ENCODE assay signal across 30 cellular contexts in the genomic region with DNA sequence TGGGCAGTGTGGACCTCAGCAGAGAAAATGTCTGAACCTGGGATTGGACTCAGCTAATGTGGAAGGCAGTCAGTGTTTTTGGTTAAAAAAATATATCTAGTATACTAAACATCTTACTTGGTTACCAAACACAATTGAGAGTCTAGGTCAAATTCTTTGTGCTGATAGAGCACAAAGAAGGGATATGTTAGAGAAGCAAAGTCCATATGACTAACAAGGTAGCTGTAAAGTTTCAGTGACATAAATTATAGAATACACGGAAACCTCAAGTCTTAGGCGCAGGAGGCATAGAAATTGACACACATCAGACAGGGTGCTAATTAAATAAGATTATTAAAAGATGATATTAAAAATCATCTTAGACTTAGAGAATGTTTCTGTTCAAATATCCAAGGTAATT.
"Had no signal": no experiment of that assay in that cellular context is flagged by ENCODE, and none has a peak within 500 bp of the region (broad histone marks: within the 10 kb centered on the region; RNA-seq: fewer than 3 reads in every experiment).

No MANE protein-coding gene starts in this region.

- H3K4me1 ChIP-seq: neural progenitor cell, parathyroid adenoma, psoas muscle, right lobe of liver, sigmoid colon, spleen, stomach, thyroid gland, tibial nerve, upper lobe of left lung, uterus had no signal

- H3K4me3 ChIP-seq: neural progenitor cell, ovary, psoas muscle, right lobe of liver, sigmoid colon, smooth muscle cell, spleen, stomach, thoracic aorta, thyroid gland, tibial nerve, upper lobe of left lung, uterus had no signal

- H3K27ac ChIP-seq: neural progenitor cell, ovary, parathyroid adenoma, psoas muscle, right lobe of liver, sigmoid colon, spleen, stomach, thoracic aorta, thyroid gland, tibial nerve, upper lobe of left lung, uterus had no signal

- H3K4me1 Mint-ChIP-seq: naive thymus-derived CD4-positive, alpha-beta T cell; natural killer cell; neural progenitor cell; stimulated activated effector memory CD8-positive, alpha-beta T cell treated with anti-CD3 and anti-CD28 coated beads, Interleukin-12 subunit alpha, Interleukin-12 subunit beta, amount 100 ng/mL, for 72 hours; stimulated activated naive B cell treated with anti-CD40 and anti-IgM and Interleukin-4, amounts not matched to agents 10 μg/mL and 1 μg/mL and 100 μg/mL, for 72 hours had no signal

- H3K9me3 Mint-ChIP-seq: nephron; neural progenitor cell; stimulated activated effector memory CD8-positive, alpha-beta T cell treated with anti-CD3 and anti-CD28 coated beads, Interleukin-12 subunit alpha, Interleukin-12 subunit beta, amount 100 ng/mL, for 72 hours; stimulated activated naive CD8-positive, alpha-beta T cell treated with anti-CD3 and anti-CD28 coated beads, Interleukin-15, Interleukin-2, amounts not matched to agents 100 ng/mL and 50 ng/mL, for 24 hours had no signal

- H3K27me3 ChIP-seq: neural progenitor cell, ovary, right lobe of liver, sigmoid colon, spleen, stomach, thyroid gland, tibial nerve, upper lobe of left lung, uterus had no signal

- H3K27me3 Mint-ChIP-seq: naive thymus-derived CD4-positive, alpha-beta T cell; progenitor cell of endocrine pancreas; stimulated activated naive B cell treated with anti-CD40 and anti-IgM and Interleukin-4, amounts not matched to agents 10 μg/mL and 1 μg/mL and 100 μg/mL, for 72 hours; stimulated activated naive CD8-positive, alpha-beta T cell treated with anti-CD3 and anti-CD28 coated beads, Interleukin-15, Interleukin-2, amounts not matched to agents 100 ng/mL and 50 ng/mL, for 24 hours had no signal

- H3K4me2 ChIP-seq: neural progenitor cell, smooth muscle cell had no signal

- ATAC-seq: naive thymus-derived CD4-positive, alpha-beta T cell; natural killer cell; psoas muscle; right cardiac atrium; right lobe of liver; stimulated activated effector memory CD8-positive, alpha-beta T cell treated with anti-CD3 and anti-CD28 coated beads, Interleukin-12 subunit alpha, Interleukin-12 subunit beta, amount 100 ng/mL, for 72 hours; stimulated activated naive B cell treated with anti-CD40 and anti-IgM and Interleukin-4, amounts not matched to agents 10 μg/mL and 1 μg/mL and 100 μg/mL, for 72 hours had no signal

- H3K9me3 ChIP-seq: ovary, psoas muscle, right lobe of liver, sigmoid colon, spleen, stomach, thoracic aorta, thyroid gland, tibial nerve, upper lobe of left lung, uterus had no signal

- H3K27ac Mint-ChIP-seq: naive thymus-derived CD4-positive, alpha-beta T cell; natural killer cell; nephron; neural progenitor cell; progenitor cell of endocrine pancreas; stimulated activated effector memory CD8-positive, alpha-beta T cell treated with anti-CD3 and anti-CD28 coated beads, Interleukin-12 subunit alpha, Interleukin-12 subunit beta, amount 100 ng/mL, for 72 hours; stimulated activated naive B cell treated with anti-CD40 and anti-IgM and Interleukin-4, amounts not matched to agents 10 μg/mL and 1 μg/mL and 100 μg/mL, for 72 hours; stimulated activated naive CD8-positive, alpha-beta T cell treated with anti-CD3 and anti-CD28 coated beads, Interleukin-15, Interleukin-2, amounts not matched to agents 100 ng/mL and 50 ng/mL, for 24 hours had no signal

- H3K79me2 ChIP-seq: parathyroid adenoma had no signal

- H3K4me3 Mint-ChIP-seq: naive thymus-derived CD4-positive, alpha-beta T cell; natural killer cell; nephron; neural progenitor cell; stimulated activated effector memory CD8-positive, alpha-beta T cell treated with anti-CD3 and anti-CD28 coated beads, Interleukin-12 subunit alpha, Interleukin-12 subunit beta, amount 100 ng/mL, for 72 hours; stimulated activated naive B cell treated with anti-CD40 and anti-IgM and Interleukin-4, amounts not matched to agents 10 μg/mL and 1 μg/mL and 100 μg/mL, for 72 hours; stimulated activated naive CD8-positive, alpha-beta T cell treated with anti-CD3 and anti-CD28 coated beads, Interleukin-15, Interleukin-2, amounts not matched to agents 100 ng/mL and 50 ng/mL, for 24 hours had no signal

- H3K36me3 Mint-ChIP-seq: naive thymus-derived CD4-positive, alpha-beta T cell; natural killer cell; neural progenitor cell; stimulated activated effector memory CD8-positive, alpha-beta T cell treated with anti-CD3 and anti-CD28 coated beads, Interleukin-12 subunit alpha, Interleukin-12 subunit beta, amount 100 ng/mL, for 72 hours; stimulated activated naive B cell treated with anti-CD40 and anti-IgM and Interleukin-4, amounts not matched to agents 10 μg/mL and 1 μg/mL and 100 μg/mL, for 72 hours had no signal

- DNase-seq: naive thymus-derived CD4-positive, alpha-beta T cell; natural killer cell; occipital lobe; ovary; posterior cingulate gyrus; psoas muscle; right cardiac atrium; right lobe of liver; sigmoid colon; spleen; stimulated activated CD4-positive, alpha-beta T cell treated with anti-CD3 and anti-CD28 coated beads, Interleukin-15, amount 100 ng/mL, for 24 hours; stimulated activated CD4-positive, alpha-beta T cell treated with anti-CD3 and anti-CD28 coated beads, Interleukin-2, amount 100 ng/mL, for 24 hours; stimulated activated CD4-positive, alpha-beta T cell treated with anti-CD3 and anti-CD28 coated beads, Interleukin-2, amount 100 ng/mL, for 48 hours; stimulated activated CD4-positive, alpha-beta T cell treated with anti-CD3 and anti-CD28 coated beads, Interleukin-4, amount 100 ng/mL, for 24 hours; stimulated activated naive B cell treated with anti-CD40 and anti-IgM and Interleukin-4, amounts not matched to agents 10 μg/mL and 1 μg/mL and 100 μg/mL, for 72 hours; stimulated activated naive CD4-positive, alpha-beta T cell treated with Interleukin-2 at 50 U/mL for 16 hours; stomach; thyroid gland; trophoblast cell; upper lobe of left lung; uterus had no signal

- H2AFZ ChIP-seq: neural progenitor cell, parathyroid adenoma had no signal

- H3K36me3 ChIP-seq: neural progenitor cell, ovary, right lobe of liver, sigmoid colon, spleen, stomach, thoracic aorta, thyroid gland, tibial nerve, upper lobe of left lung, uterus had no signal
